Comparison of ENCODE assay signal across 1 cellular context in genomic region chr6:11064836-11065235, GRCh38.
TF ChIP-seq lines count a peak whose summit lies in the region.

No MANE protein-coding gene starts in this region.

TF ChIP-seq in GM23338, 12 proteins besides CTCF, POLR2A, EP300 and RAD21 (continued from another document):
- no peak for TF ChIP-seq ETS1 (IDR thresholded peaks at IDR 0.05)
- TF ChIP-seq NANOG (IDR thresholded peaks at IDR 0.05; ENCODE audit: borderline replicate concordance) = no peak
- TF ChIP-seq CREB1 (CRISPR knock-in tag; IDR thresholded peaks at IDR 0.05; ENCODE audit: low read depth) = no peak
- TF ChIP-seq ZNF331 (CRISPR knock-in tag; IDR thresholded peaks at IDR 0.05; ENCODE audit: low read depth) = no peak
- no peak for TF ChIP-seq ZNF114 (CRISPR knock-in tag; IDR thresholded peaks at IDR 0.05)
- no peak for TF ChIP-seq EZH2 (IDR thresholded peaks at IDR 0.05; ENCODE audit: low read depth, unreplicated experiment)
- TF ChIP-seq EZH2phosphoT487 (IDR thresholded peaks at IDR 0.05; ENCODE audit: unreplicated experiment) = no peak
- no peak for TF ChIP-seq REST (IDR thresholded peaks at IDR 0.05; ENCODE audit: unreplicated experiment)
- TF ChIP-seq STAT1 (IDR thresholded peaks at IDR 0.05; ENCODE audit: unreplicated experiment) = no peak
TF ChIP-seq in GM23338: peak in this region for 0.
